ENCODE assay signal across 8 cellular contexts in the genomic region with DNA sequence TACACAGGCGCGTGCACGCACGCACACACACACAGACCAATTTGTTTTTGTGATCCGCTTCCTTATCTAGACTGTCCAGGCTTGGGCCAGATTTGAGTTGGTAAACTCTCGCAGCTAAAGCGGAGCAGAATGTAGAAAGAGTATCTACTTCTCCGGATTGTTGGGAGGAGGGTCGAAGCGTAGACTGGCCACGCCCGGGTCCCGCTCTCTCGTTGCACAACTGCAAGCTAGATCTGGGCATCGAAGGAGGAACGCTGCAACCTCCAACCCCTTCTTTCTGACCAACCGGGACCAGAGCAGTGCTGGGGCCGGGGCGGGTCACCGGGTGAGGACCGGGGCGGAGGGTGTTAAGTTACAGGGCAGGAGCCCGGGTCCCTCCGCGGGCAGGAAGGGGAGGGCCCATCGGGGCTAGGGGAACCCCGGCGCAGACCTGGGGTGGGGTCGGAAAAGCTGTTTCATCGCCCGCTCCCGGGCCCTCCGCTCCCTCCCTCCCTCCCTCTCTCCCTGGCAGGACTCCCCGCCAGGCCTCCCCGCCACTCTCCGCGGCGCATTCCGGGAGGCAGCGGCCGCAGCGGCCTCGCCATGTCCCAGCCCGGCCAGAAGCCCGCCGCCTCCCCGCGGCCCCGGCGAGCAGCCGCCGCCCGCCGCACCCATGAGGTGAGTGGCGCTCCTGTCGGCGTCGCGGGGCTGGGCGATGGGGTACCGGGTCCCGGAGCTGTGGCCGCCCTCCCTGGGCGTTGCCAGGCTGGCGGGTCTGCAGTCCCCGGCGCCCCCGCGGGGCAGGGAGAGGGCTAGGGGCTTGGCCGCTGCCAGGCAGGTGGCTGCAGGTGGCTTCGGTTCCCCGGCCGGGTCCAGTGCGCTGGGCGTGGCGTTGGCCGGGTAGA. TPM values are rescaled to one million over a fixed set of nuclear protein-coding genes. Genes with fewer than 3 reads are reported as not detected.
DNase-seq lines count a peak whose midpoint lies in the region; ATAC-seq and TF ChIP-seq lines count a peak whose summit lies in the region.

A gene with protein sequence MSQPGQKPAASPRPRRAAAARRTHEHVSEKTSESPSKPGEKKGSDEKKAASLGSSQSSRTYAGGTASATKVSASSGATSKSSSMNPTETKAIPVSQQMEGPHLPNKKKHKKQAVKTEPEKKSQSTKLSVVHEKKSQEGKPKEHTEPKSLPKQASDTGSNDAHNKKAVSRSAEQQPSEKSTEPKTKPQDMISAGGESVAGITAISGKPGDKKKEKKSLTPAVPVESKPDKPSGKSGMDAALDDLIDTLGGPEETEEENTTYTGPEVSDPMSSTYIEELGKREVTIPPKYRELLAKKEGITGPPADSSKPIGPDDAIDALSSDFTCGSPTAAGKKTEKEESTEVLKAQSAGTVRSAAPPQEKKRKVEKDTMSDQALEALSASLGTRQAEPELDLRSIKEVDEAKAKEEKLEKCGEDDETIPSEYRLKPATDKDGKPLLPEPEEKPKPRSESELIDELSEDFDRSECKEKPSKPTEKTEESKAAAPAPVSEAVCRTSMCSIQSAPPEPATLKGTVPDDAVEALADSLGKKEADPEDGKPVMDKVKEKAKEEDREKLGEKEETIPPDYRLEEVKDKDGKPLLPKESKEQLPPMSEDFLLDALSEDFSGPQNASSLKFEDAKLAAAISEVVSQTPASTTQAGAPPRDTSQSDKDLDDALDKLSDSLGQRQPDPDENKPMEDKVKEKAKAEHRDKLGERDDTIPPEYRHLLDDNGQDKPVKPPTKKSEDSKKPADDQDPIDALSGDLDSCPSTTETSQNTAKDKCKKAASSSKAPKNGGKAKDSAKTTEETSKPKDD (plus strand): TSS at position 536 of the 884 bp plus-strand sequence. CDS start 47 bp downstream, at position 583.

- H3K4me1 ChIP-seq in Caco-2, result peaks cover 49% of the 10 kb centered on the region
- H3K4me1 ChIP-seq in SJCRH30, result peaks cover 20% of the 10 kb centered on the region
- H3K4me1 ChIP-seq in gastroesophageal sphincter, result peaks cover 0 to 45% (median 2%) of the 10 kb centered on the region in 3 donors
- peaks cover 14 to 40% of the 10 kb centered on the region in 2 donors for H3K4me1 ChIP-seq in thoracic aorta (ENCODE audit: control insufficient read depth in 1 of 2, low read depth in 2 of 2)

- H3K36me3 ChIP-seq in Caco-2 (ENCODE audit: control insufficient read depth, insufficient read depth, low read length), result no peaks in the 10 kb centered on the region
- H3K36me3 ChIP-seq in SJCRH30, result no peaks in the 10 kb centered on the region
- H3K36me3 ChIP-seq in gastroesophageal sphincter, result no peaks in the 10 kb centered on the region
- H3K36me3 ChIP-seq in thoracic aorta, result no peaks in the 10 kb centered on the region

- H3K27me3 Mint-ChIP-seq in Caco-2 (ENCODE audit: insufficient read depth, unreplicated experiment), result no peaks in the 10 kb centered on the region

- H3K27me3 ChIP-seq in Caco-2 (replicated peaks; ENCODE audit: control insufficient read depth, insufficient read depth, low read length) (no peaks in the 10 kb centered on the region), SJCRH30 (no peaks in the 10 kb centered on the region), gastroesophageal sphincter (no peaks in the 10 kb centered on the region), thoracic aorta (replicated peaks; ENCODE audit: insufficient read depth) (no peaks in the 10 kb centered on the region)

- H3K4me1 Mint-ChIP-seq in Caco-2 (ENCODE audit: low read depth, unreplicated experiment), result peaks cover 39% of the 10 kb centered on the region

- H3K4me3 Mint-ChIP-seq in Caco-2 (ENCODE audit: unreplicated experiment), result peak within 1 kb of the TSS; percentile 81

- H3K27ac Mint-ChIP-seq in Caco-2 (ENCODE audit: unreplicated experiment), result peak within 1 kb of the TSS; percentile 86

- peaks cover 22% of the 10 kb centered on the region for H3K36me3 Mint-ChIP-seq in Caco-2 (ENCODE audit: insufficient read depth, unreplicated experiment)

- ATAC-seq in GM19455 (IDR thresholded peaks at IDR 0.05; ENCODE audit: unreplicated experiment) (peak; percentile 57), gastroesophageal sphincter (peak; percentile 91), omental fat pad (ENCODE audit: low FRiP score) (peak; percentile 92), thoracic aorta (ENCODE audit: insufficient number of reproducible peaks, low FRiP score, low read depth) (peak; percentile 90)

- H3K9me3 ChIP-seq in Caco-2 (no peaks in the 10 kb centered on the region), SJCRH30 (replicated peaks) (no peaks in the 10 kb centered on the region), gastroesophageal sphincter (no peaks in the 10 kb centered on the region), thoracic aorta (no peaks in the 10 kb centered on the region)

- peak in 1 of 2 donors; percentile 70 for TF ChIP-seq POLR2A in gastroesophageal sphincter (IDR thresholded peaks at IDR 0.05)

- POLR2A ChIA-PET in Caco-2 (lab: Charles Lee), result interaction anchor here (0.6 to 3.2 kb wide), 7 partner anchors 9 to 53 kb away, joined by 3 to 23 read pairs (median 6); no protein-coding TSS in a partner anchor

- DNase-seq in Caco-2 (peak; percentile 97), HK-2 (ENCODE audit: unreplicated experiment) (peak; percentile 87), SJCRH30 (peak; percentile 83 to 84), omental fat pad (ENCODE audit: low spot score) (peak; percentile 75), thoracic aorta (ENCODE audit: low spot score) (peak; percentile 88)
- peak; percentile 84 for DNase-seq in activated naive CD4-positive, alpha-beta T cell treated with Interleukin-2 at 50 U/mL for 16 hours

- CTCF ChIA-PET in Caco-2 (lab: Charles Lee), result interaction anchor here (0.6 to 3.2 kb wide), 4 partner anchors 8 to 91 kb away, joined by 3 to 13 read pairs (median 8); no protein-coding TSS in a partner anchor

- H3K27ac ChIP-seq in SJCRH30 (peak within 1 kb of the TSS; percentile 28; the same call in 1 of the 2 replicates), gastroesophageal sphincter (peak within 1 kb of the TSS; percentile 98 to 100 (median 99)), thoracic aorta (peak within 1 kb of the TSS; percentile 99)

- H3K9me3 Mint-ChIP-seq in Caco-2 (ENCODE audit: unreplicated experiment), result no peaks in the 10 kb centered on the region

- no TSS peak for BruUV-seq in Caco-2 (replicated peaks; lab: Mats Ljungman, UMichigan)

- H3K4me3 ChIP-seq in Caco-2 (ENCODE audit: low read depth, low read length) (peak within 1 kb of the TSS; percentile 90), SJCRH30 (peak within 1 kb of the TSS; percentile 85), gastroesophageal sphincter (peak within 1 kb of the TSS; percentile 89 to 96), thoracic aorta (peak within 1 kb of the TSS; percentile 97)

- WGBS in gastroesophageal sphincter (ENCODE audit: low coverage in 1 of 2), 2 donors, result 0% methylated on average over 3 to 17 of the region's 77 CpGs

- intact Hi-C loops in Caco-2 (cut with micrococcal nuclease; ENCODE audit: unreplicated experiment), result loop anchor here (1.0 to 2.0 kb wide), 4 partner anchors 20 to 73 kb away; no protein-coding TSS in a partner anchor

- no peak for TF ChIP-seq EP300 in gastroesophageal sphincter (IDR thresholded peaks at IDR 0.05)

- TF ChIP-seq CTCF in Caco-2 (IDR thresholded peaks at IDR 0.05; ENCODE audit: insufficient read depth in 1 of 2, low read depth in 1 of 2, low read length in 1 of 2, severe bottlenecking in 1 of 2, unreplicated experiment in 1 of 2) (no peak), gastroesophageal sphincter (IDR thresholded peaks at IDR 0.05) (no peak), omental fat pad (IDR thresholded peaks at IDR 0.05) (no peak), thoracic aorta (IDR thresholded peaks at IDR 0.05) (no peak)

RNA-seq across cellular contexts. Expression of the gene that starts here (rescaled TPM):
- total RNA-seq in Caco-2 (2022) (418 and 426 TPM in 2 replicates), gastroesophageal sphincter (100 to 1,000 TPM; 292 to 347 (median 320) TPM), omental fat pad (100 to 1,000 TPM; 224 to 362 (median 285) TPM), thoracic aorta (100 to 1,000 TPM; 175 to 347 TPM)
- 56.6 and 61.0 TPM in 2 replicates for total RNA-seq in SJCRH30 (2014; rRNA removed; shearing (Covaris generic))

Comparison
In these comparisons a context has a peak if more than half of its experiments do, and no peak if none do; other contexts are left out.
1. Peak in every context shown above with its lines: DNase-seq, ATAC-seq, H3K4me3 ChIP-seq and H3K27ac ChIP-seq.
2. H3K27ac ChIP-seq: peak in every context shown above with its lines; median percentile 99 in gastroesophageal sphincter; 99 in thoracic aorta; 28 in SJCRH30.